Comparison of ENCODE assay signal across 8 cellular contexts in the genomic region with DNA sequence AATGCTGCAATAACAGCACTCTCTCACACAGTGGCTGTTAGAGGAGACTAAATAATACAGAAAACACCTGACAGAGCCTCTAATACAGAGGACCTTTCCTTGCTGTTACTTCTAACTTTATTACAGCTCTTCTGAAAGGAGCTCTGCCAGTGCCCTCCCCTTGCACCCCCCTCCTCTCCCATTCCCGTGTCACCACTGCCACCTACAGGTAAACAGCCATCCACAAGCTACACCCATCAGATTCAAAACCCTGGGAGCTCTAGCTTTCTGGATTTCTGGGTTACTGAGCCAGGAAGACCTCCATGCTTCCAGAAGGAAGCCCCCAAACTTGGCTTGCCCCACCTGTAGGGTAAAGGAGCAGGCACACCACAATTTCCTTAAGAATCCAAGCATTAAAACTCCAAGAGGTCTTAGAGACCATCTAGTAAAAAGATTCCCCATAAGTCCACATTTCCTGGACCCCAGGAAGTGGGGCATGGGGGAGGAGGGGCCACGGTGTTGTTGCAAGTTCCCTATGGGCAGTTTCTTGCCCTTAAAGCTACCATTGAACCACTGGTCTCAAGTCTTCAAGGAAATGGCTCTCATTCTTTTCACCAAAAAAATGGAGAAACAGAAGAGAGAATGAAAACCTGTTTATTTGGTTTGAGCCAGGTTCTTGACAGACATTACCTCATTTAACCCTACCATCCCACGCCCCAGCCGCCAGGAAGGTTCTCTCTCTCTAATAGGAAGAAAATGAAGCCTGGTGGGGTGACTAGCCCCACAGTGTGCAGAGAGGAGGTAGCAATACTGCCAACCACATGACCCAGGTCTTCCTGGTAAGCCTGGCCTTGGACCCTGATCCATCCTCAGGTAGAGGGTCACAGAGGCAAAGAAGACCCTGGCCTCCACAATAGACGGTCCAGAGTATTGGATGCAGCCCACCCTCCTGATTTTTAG.
DNase-seq lines count a peak whose midpoint lies in the region; ATAC-seq lines count a peak whose summit lies in the region.

No MANE protein-coding gene starts in this region.

- DNase-seq in activated gamma-delta T cell treated with Interleukin-2 at 50 U/mL for 16 hours (peak; percentile 57), activated gamma-delta T cell (lab: John Stamatoyannopoulos, UW) (no peak), NCI-H2171 treated with DMSO at 0.1 percent for 48 hours (lab: John Stamatoyannopoulos, UW) (peak; percentile 78), kidney glomerular epithelial cell (lab: John Stamatoyannopoulos, UW) (peak; percentile 59)
- peak; percentile 30 for DNase-seq in activated CD4-positive, CD25-positive, alpha-beta regulatory T cell treated with anti-CD3 and anti-CD28 coated beads, Interleukin-2, amount 50 U/mL, for 16 hours (ENCODE audit: low read depth, low spot score)
- peak; percentile 57 for DNase-seq in central memory CD4-positive, alpha-beta T cell
- DNase-seq in stimulated activated CD4-positive, alpha-beta T cell treated with anti-CD3 and anti-CD28 coated beads, Interleukin-2, amount 100 ng/mL, for 48 hours, result peak; percentile 48 to 52

- ATAC-seq in GM21717 (IDR thresholded peaks at IDR 0.05; ENCODE audit: unreplicated experiment), result no peak
